1 cellular context compared by ENCODE assay signal in the genomic region with DNA sequence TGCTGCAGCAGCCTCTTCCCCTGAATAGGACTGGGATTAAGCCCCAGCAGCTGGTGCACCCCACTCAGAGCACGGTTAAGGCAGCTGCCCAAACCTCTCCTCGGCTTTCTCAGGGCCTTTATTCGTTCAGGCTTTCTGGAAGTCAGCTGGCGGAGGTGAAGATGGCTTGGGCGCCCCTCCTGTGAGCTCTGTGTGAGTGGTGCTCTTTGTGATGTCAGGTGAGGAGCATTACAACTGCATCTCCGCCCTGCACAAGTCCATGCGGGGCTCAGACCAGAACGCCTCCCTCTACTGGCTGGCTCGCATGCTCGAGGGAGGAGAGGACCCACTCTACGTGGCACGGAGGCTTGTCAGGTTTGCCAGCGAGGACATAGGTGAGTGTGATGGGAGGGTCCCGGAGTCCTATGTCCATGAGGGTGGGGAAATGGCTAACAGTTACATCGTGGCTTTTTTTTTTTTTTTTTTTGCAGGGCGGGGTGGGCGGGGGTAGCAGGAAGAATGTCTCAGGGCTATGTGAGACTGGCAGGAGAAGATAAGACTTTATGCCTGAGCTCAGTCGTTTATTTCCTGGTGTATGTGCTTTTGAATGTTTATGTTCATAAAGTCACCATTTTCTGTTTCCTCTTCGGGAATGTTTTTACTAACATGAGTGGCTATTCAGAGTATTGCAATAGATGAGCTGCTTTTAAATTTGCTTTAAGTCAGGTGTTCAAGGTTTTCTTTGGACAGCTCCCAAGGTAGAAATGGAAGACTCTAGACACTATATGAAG.
TF ChIP-seq lines count a peak whose summit lies in the region.

No MANE protein-coding gene starts in this region.

TF ChIP-seq in K562, 482 proteins besides CTCF, POLR2A, EP300 and RAD21 (continued from another document and continues in another):
- no peak for TF ChIP-seq STAG1 (CRISPR knock-in tag; IDR thresholded peaks at IDR 0.05; ENCODE audit: borderline replicate concordance)
- peak; percentile 46; the same call in 1 of the 2 replicates for TF ChIP-seq POLR2G (IDR thresholded peaks at IDR 0.05; ENCODE audit: low read depth, low read length)
- TF ChIP-seq ARNT (IDR thresholded peaks at IDR 0.05): no peak
- no peak for TF ChIP-seq ZNF764 (CRISPR knock-in tag; IDR thresholded peaks at IDR 0.05; ENCODE audit: low read depth)
- TF ChIP-seq SRSF9 (IDR thresholded peaks at IDR 0.05; ENCODE audit: borderline replicate concordance, low read depth, low read length): no peak
- TF ChIP-seq DNMT1 (IDR thresholded peaks at IDR 0.05): no peak
- TF ChIP-seq DMBX1 (CRISPR knock-in tag; IDR thresholded peaks at IDR 0.05; ENCODE audit: borderline replicate concordance): no peak
- TF ChIP-seq, protein P1, sequence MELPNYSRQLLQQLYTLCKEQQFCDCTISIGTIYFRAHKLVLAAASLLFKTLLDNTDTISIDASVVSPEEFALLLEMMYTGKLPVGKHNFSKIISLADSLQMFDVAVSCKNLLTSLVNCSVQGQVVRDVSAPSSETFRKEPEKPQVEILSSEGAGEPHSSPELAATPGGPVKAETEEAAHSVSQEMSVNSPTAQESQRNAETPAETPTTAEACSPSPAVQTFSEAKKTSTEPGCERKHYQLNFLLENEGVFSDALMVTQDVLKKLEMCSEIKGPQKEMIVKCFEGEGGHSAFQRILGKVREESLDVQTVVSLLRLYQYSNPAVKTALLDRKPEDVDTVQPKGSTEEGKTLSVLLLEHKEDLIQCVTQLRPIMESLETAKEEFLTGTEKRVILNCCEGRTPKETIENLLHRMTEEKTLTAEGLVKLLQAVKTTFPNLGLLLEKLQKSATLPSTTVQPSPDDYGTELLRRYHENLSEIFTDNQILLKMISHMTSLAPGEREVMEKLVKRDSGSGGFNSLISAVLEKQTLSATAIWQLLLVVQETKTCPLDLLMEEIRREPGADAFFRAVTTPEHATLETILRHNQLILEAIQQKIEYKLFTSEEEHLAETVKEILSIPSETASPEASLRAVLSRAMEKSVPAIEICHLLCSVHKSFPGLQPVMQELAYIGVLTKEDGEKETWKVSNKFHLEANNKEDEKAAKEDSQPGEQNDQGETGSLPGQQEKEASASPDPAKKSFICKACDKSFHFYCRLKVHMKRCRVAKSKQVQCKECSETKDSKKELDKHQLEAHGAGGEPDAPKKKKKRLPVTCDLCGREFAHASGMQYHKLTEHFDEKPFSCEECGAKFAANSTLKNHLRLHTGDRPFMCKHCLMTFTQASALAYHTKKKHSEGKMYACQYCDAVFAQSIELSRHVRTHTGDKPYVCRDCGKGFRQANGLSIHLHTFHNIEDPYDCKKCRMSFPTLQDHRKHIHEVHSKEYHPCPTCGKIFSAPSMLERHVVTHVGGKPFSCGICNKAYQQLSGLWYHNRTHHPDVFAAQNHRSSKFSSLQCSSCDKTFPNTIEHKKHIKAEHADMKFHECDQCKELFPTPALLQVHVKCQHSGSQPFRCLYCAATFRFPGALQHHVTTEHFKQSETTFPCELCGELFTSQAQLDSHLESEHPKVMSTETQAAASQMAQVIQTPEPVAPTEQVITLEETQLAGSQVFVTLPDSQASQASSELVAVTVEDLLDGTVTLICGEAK (IDR thresholded peaks at IDR 0.05): no peak
- TF ChIP-seq, protein P1 (CRISPR knock-in tag; IDR thresholded peaks at IDR 0.05): no peak
- no peak for TF ChIP-seq POLR3A (IDR thresholded peaks at IDR 0.05; ENCODE audit: borderline replicate concordance, extremely low read depth, insufficient read depth, insufficient read length)
- TF ChIP-seq ZBTB17 (CRISPR knock-in tag; IDR thresholded peaks at IDR 0.05): peak; percentile 59; the same call in 1 of the 2 replicates
- TF ChIP-seq NFXL1 (CRISPR knock-in tag; IDR thresholded peaks at IDR 0.05): no peak
- TF ChIP-seq STAT5A (IDR thresholded peaks at IDR 0.05; ENCODE audit: borderline replicate concordance, low read length): no peak
- TF ChIP-seq, protein P2, sequence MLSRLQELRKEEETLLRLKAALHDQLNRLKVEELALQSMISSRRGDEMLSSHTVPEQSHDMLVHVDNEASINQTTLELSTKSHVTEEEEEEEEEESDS (CRISPR knock-in tag; IDR thresholded peaks at IDR 0.05): no peak
- TF ChIP-seq KLF1 (tag; IDR thresholded peaks at IDR 0.05): no peak
- no peak for TF ChIP-seq SLC30A9 (CRISPR knock-in tag; IDR thresholded peaks at IDR 0.05)
- TF ChIP-seq, protein P3, sequence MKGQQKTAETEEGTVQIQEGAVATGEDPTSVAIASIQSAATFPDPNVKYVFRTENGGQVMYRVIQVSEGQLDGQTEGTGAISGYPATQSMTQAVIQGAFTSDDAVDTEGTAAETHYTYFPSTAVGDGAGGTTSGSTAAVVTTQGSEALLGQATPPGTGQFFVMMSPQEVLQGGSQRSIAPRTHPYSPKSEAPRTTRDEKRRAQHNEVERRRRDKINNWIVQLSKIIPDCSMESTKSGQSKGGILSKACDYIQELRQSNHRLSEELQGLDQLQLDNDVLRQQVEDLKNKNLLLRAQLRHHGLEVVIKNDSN (CRISPR knock-in tag; IDR thresholded peaks at IDR 0.05): no peak
- no peak for TF ChIP-seq NFE2 (IDR thresholded peaks at IDR 0.05; ENCODE audit: low read depth)
- TF ChIP-seq, protein P4, sequence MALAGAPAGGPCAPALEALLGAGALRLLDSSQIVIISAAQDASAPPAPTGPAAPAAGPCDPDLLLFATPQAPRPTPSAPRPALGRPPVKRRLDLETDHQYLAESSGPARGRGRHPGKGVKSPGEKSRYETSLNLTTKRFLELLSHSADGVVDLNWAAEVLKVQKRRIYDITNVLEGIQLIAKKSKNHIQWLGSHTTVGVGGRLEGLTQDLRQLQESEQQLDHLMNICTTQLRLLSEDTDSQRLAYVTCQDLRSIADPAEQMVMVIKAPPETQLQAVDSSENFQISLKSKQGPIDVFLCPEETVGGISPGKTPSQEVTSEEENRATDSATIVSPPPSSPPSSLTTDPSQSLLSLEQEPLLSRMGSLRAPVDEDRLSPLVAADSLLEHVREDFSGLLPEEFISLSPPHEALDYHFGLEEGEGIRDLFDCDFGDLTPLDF (CRISPR knock-in tag; IDR thresholded peaks at IDR 0.05): no peak
- TF ChIP-seq ZNF79 (CRISPR knock-in tag; IDR thresholded peaks at IDR 0.05; ENCODE audit: low read depth): no peak
- no peak for TF ChIP-seq TEAD2 (tag; IDR thresholded peaks at IDR 0.05)
- TF ChIP-seq, protein P5, sequence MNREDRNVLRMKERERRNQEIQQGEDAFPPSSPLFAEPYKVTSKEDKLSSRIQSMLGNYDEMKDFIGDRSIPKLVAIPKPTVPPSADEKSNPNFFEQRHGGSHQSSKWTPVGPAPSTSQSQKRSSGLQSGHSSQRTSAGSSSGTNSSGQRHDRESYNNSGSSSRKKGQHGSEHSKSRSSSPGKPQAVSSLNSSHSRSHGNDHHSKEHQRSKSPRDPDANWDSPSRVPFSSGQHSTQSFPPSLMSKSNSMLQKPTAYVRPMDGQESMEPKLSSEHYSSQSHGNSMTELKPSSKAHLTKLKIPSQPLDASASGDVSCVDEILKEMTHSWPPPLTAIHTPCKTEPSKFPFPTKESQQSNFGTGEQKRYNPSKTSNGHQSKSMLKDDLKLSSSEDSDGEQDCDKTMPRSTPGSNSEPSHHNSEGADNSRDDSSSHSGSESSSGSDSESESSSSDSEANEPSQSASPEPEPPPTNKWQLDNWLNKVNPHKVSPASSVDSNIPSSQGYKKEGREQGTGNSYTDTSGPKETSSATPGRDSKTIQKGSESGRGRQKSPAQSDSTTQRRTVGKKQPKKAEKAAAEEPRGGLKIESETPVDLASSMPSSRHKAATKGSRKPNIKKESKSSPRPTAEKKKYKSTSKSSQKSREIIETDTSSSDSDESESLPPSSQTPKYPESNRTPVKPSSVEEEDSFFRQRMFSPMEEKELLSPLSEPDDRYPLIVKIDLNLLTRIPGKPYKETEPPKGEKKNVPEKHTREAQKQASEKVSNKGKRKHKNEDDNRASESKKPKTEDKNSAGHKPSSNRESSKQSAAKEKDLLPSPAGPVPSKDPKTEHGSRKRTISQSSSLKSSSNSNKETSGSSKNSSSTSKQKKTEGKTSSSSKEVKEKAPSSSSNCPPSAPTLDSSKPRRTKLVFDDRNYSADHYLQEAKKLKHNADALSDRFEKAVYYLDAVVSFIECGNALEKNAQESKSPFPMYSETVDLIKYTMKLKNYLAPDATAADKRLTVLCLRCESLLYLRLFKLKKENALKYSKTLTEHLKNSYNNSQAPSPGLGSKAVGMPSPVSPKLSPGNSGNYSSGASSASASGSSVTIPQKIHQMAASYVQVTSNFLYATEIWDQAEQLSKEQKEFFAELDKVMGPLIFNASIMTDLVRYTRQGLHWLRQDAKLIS (CRISPR knock-in tag; IDR thresholded peaks at IDR 0.05): no peak
- no peak for TF ChIP-seq PTRF (tag; IDR thresholded peaks at IDR 0.05)
- TF ChIP-seq ZNF436 (CRISPR knock-in tag; IDR thresholded peaks at IDR 0.05): no peak
- TF ChIP-seq NFYB (IDR thresholded peaks at IDR 0.05; ENCODE audit: extremely low read depth, insufficient read length): no peak
- no peak for TF ChIP-seq ZFP30 (CRISPR knock-in tag; IDR thresholded peaks at IDR 0.05; ENCODE audit: borderline replicate concordance)
- no peak for TF ChIP-seq ATF1 (CRISPR knock-in tag; IDR thresholded peaks at IDR 0.05)
- TF ChIP-seq ATF1 (tag; IDR thresholded peaks at IDR 0.05): peak; percentile 60
- TF ChIP-seq SRSF7 (optimal IDR thresholded peaks at IDR 0.05; ENCODE audit: low read depth, low read length): no peak
- peak; percentile 61; the same call in 1 of the 2 replicates for TF ChIP-seq TEAD4 (IDR thresholded peaks at IDR 0.05; ENCODE audit: low read length)
- no peak for TF ChIP-seq TEAD4 (CRISPR knock-in tag; IDR thresholded peaks at IDR 0.05; ENCODE audit: borderline replicate concordance)
- TF ChIP-seq ZNF347 (CRISPR knock-in tag; IDR thresholded peaks at IDR 0.05; ENCODE audit: low read depth): no peak
- TF ChIP-seq, protein P6, sequence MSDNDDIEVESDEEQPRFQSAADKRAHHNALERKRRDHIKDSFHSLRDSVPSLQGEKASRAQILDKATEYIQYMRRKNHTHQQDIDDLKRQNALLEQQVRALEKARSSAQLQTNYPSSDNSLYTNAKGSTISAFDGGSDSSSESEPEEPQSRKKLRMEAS (CRISPR knock-in tag; IDR thresholded peaks at IDR 0.05): peak; percentile 23; the same call in 1 of the 2 replicates
- no peak for TF ChIP-seq ZNF311 (CRISPR knock-in tag; IDR thresholded peaks at IDR 0.05)
- TF ChIP-seq SETDB1 (IDR thresholded peaks at IDR 0.05; ENCODE audit: low read length): no peak
- TF ChIP-seq ZNF324 (CRISPR knock-in tag; IDR thresholded peaks at IDR 0.05): no peak
- TF ChIP-seq, protein P7, sequence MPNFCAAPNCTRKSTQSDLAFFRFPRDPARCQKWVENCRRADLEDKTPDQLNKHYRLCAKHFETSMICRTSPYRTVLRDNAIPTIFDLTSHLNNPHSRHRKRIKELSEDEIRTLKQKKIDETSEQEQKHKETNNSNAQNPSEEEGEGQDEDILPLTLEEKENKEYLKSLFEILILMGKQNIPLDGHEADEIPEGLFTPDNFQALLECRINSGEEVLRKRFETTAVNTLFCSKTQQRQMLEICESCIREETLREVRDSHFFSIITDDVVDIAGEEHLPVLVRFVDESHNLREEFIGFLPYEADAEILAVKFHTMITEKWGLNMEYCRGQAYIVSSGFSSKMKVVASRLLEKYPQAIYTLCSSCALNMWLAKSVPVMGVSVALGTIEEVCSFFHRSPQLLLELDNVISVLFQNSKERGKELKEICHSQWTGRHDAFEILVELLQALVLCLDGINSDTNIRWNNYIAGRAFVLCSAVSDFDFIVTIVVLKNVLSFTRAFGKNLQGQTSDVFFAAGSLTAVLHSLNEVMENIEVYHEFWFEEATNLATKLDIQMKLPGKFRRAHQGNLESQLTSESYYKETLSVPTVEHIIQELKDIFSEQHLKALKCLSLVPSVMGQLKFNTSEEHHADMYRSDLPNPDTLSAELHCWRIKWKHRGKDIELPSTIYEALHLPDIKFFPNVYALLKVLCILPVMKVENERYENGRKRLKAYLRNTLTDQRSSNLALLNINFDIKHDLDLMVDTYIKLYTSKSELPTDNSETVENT (CRISPR knock-in tag; IDR thresholded peaks at IDR 0.05): no peak
- TF ChIP-seq CBX3 (IDR thresholded peaks at IDR 0.05; ENCODE audit: borderline replicate concordance in 1 of 2, low read length in 2 of 2): peak in 1 of 2 experiments; percentile 15; a peak in 1 of 3 replicates
- TF ChIP-seq SAFB2 (IDR thresholded peaks at IDR 0.05; ENCODE audit: borderline replicate concordance, low read depth, low read length, severe bottlenecking): no peak
- TF ChIP-seq CHD2 (IDR thresholded peaks at IDR 0.05; ENCODE audit: low read depth, low read length): no peak
- TF ChIP-seq MCM7 (IDR thresholded peaks at IDR 0.05): no peak
- TF ChIP-seq CREBBP (IDR thresholded peaks at IDR 0.05; ENCODE audit: low read depth, low read length): no peak
- TF ChIP-seq, protein P8, sequence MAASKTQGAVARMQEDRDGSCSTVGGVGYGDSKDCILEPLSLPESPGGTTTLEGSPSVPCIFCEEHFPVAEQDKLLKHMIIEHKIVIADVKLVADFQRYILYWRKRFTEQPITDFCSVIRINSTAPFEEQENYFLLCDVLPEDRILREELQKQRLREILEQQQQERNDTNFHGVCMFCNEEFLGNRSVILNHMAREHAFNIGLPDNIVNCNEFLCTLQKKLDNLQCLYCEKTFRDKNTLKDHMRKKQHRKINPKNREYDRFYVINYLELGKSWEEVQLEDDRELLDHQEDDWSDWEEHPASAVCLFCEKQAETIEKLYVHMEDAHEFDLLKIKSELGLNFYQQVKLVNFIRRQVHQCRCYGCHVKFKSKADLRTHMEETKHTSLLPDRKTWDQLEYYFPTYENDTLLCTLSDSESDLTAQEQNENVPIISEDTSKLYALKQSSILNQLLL (CRISPR knock-in tag; IDR thresholded peaks at IDR 0.05; ENCODE audit: borderline replicate concordance): no peak
